Comparison of ENCODE assay signal across 8 cellular contexts in genomic region chr18:58247363-58247834, GRCh38.
DNase-seq lines count a peak whose midpoint lies in the region; ATAC-seq and TF ChIP-seq lines count a peak whose summit lies in the region.

No MANE protein-coding gene starts in this region.

- H3K4me3 Mint-ChIP-seq in Calu3 (ENCODE audit: low read depth, unreplicated experiment), result no peak overlapping the region

- peaks cover 8% of the 10 kb centered on the region for H3K4me1 Mint-ChIP-seq in Calu3 (ENCODE audit: low read depth, unreplicated experiment)

- H3K36me3 ChIP-seq in body of pancreas (replicated peaks in 1 of 2; ENCODE audit: insufficient read depth in 1 of 2, low read depth in 2 of 2), result no peaks in the 10 kb centered on the region
- no peaks in the 10 kb centered on the region for H3K36me3 ChIP-seq in ovary

- H3K27me3 ChIP-seq in body of pancreas, result no peaks in the 10 kb centered on the region
- no peaks in the 10 kb centered on the region for H3K27me3 ChIP-seq in ovary

- intact Hi-C loops in body of pancreas (cut with DNase I) (no loop called here), ovary (cut with DNase I) (no loop called here), Calu3 (cut with micrococcal nuclease; ENCODE audit: unreplicated experiment) (no loop called here)

- CTCF ChIA-PET in Calu3 (lab: Charles Lee), result no interaction called here

- no peaks in the 10 kb centered on the region for H3K9me3 Mint-ChIP-seq in Calu3 (ENCODE audit: low read depth, unreplicated experiment)

- no peak for TF ChIP-seq CTCF in body of pancreas (IDR thresholded peaks at IDR 0.05)
- no peak for TF ChIP-seq CTCF in ovary (IDR thresholded peaks at IDR 0.05)
- TF ChIP-seq CTCF in Calu3 (IDR thresholded peaks at IDR 0.05; ENCODE audit: unreplicated experiment), result no peak

- no peaks in the 10 kb centered on the region for H3K9me3 ChIP-seq in body of pancreas
- no peaks in the 10 kb centered on the region for H3K9me3 ChIP-seq in ovary

- DNase-seq in DMS153 treated with DMSO at 0.1 percent for 48 hours (lab: John Stamatoyannopoulos, UW; ENCODE audit: unreplicated experiment), result peak; percentile 61
- DNase-seq in body of pancreas, result peak in 2 of 4 donors; percentile 37 to 51
- peak; percentile 25 to 38 for DNase-seq in hippocampal formation (lab: John Stamatoyannopoulos, UW)
- peak in 4 of 5 donors; percentile 25 to 45 (median 42) for DNase-seq in ovary
- no peak for DNase-seq in SW 1271 (lab: John Stamatoyannopoulos, UW)
- no peak for DNase-seq in SKM-1 treated with dmso at 0.1 percent for 144 hours (lab: John Stamatoyannopoulos, UW; ENCODE audit: unreplicated experiment)
- DNase-seq in SIG-M5 (lab: John Stamatoyannopoulos, UW), result no peak
- DNase-seq in Calu3, result no peak

- peak; percentile 43 for ATAC-seq in body of pancreas

- no peak for TF ChIP-seq EP300 in ovary (IDR thresholded peaks at IDR 0.05)

- H3K36me3 Mint-ChIP-seq in Calu3 (ENCODE audit: insufficient read depth, unreplicated experiment), result peaks cover 38% of the 10 kb centered on the region

- no TSS peak for BruUV-seq in Calu3 (replicated peaks; lab: Mats Ljungman, UMichigan)

- no peak overlapping the region for H3K4me3 ChIP-seq in body of pancreas
- no peak overlapping the region for H3K4me3 ChIP-seq in ovary

- H3K27ac ChIP-seq in body of pancreas, result peak overlapping the region; percentile 19 to 50 (median 44)
- H3K27ac ChIP-seq in ovary, result peak overlapping the region in 1 of 2 donors; percentile 49

- TF ChIP-seq POLR2A in body of pancreas (IDR thresholded peaks at IDR 0.05), result no peak
- no peak for TF ChIP-seq POLR2A in ovary (IDR thresholded peaks at IDR 0.05)

- H3K27me3 Mint-ChIP-seq in Calu3 (ENCODE audit: unreplicated experiment), result no peaks in the 10 kb centered on the region

- H3K4me1 ChIP-seq in body of pancreas, result peaks cover 22% of the 10 kb centered on the region
- peaks cover 7% of the 10 kb centered on the region for H3K4me1 ChIP-seq in ovary (ENCODE audit: insufficient read depth)

- H3K27ac Mint-ChIP-seq in Calu3 (ENCODE audit: unreplicated experiment), result no peak overlapping the region

- 54 to 63% methylated on average over 20 of the region's 20 CpGs for WGBS in body of pancreas, 2 donors
- 3 to 10% (median 8%) methylated on average over 20 of the region's 20 CpGs for WGBS in ovary, 3 donors

Comparison
In these comparisons a context has a peak if more than half of its experiments do, and no peak if none do; other contexts are left out.
1. DNase-seq: peak in DMS153 treated with DMSO at 0.1 percent for 48 hours (single experiment), hippocampal formation (2 of 2) and ovary (4 of 5); none in SW 1271 (0 of 2), SKM-1 treated with dmso at 0.1 percent for 144 hours (single experiment), SIG-M5 (single experiment) and Calu3 (single experiment).